In the genomic region with DNA sequence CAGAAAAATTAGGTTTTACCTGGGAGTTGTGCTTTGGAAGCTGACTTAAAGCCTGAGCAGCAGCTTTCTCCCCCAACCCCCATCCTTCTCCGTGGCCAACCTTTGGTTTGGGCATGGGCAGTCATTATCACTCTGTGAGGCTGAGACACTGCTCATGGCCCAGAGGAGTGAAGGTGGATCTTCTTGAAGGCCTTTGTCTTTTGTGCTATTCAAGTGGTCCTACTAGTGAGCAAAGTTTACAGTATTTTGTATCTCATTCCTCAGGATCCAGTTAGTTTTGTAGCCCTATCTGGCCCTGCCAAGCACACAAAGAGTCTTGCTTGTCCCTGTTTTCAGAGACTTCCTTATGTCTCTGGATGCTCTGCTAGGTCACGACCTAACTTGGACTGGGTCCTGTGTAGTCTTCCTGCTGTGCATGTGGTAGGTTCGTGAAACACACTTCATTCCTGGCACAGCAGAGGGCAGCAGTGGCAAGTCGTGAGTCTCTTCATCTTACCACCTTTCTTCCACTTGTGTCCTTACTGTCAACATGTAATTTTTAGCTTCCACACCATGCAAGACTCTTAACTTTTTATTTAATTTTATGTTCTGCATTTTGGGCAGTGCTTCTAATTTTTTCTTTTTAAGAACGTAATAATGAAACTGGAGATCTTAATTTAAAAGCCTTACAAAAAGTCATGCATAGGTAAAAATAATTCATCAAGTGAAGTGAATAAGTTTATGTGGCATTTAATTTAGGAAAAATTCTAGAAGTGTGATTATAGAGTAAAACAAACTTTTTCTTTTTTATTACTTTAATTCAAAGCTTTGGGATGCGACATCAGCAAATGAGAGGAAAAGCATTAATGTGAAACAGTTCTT, we compare ENCODE assay signal across 8 cellular contexts. TPM values are rescaled to one million over a fixed set of nuclear protein-coding genes. Genes with fewer than 3 reads are reported as not detected.
DNase-seq lines count a peak whose midpoint lies in the region; ATAC-seq, FAIRE-seq and TF ChIP-seq lines count a peak whose summit lies in the region.

No MANE protein-coding gene starts in this region.

- H3K36me3 ChIP-seq in PC-9 (ENCODE audit: low read depth) (no peaks in the 10 kb centered on the region), cardiac muscle cell (peaks cover 2% of the 10 kb centered on the region), sigmoid colon (peaks cover 0 to 7% (median 0%) of the 10 kb centered on the region in 4 donors)

- no peaks in the 10 kb centered on the region for H3K9me3 Mint-ChIP-seq in activated naive CD4-positive, alpha-beta T cell treated with anti-CD3 and anti-CD28 coated beads for 36 hours
- H3K9me3 Mint-ChIP-seq in osteocyte (ENCODE audit: unreplicated experiment): peaks cover 4% of the 10 kb centered on the region

- H3K27ac Mint-ChIP-seq in activated naive CD4-positive, alpha-beta T cell treated with anti-CD3 and anti-CD28 coated beads for 36 hours: peak overlapping the region; percentile 13
- H3K27ac Mint-ChIP-seq in osteocyte (ENCODE audit: unreplicated experiment): no peak overlapping the region

- CTCF ChIA-PET in PC-9 (lab: Charles Lee): interaction anchor here (0.5 kb wide), 1 partner anchor 252 kb away, joined by 4 read pairs; no protein-coding TSS in a partner anchor
- CTCF ChIA-PET in activated naive CD4-positive, alpha-beta T cell treated with anti-CD3 and anti-CD28 coated beads for 36 hours (lab: Charles Lee): interaction anchor here (0.8 to 1.6 kb wide), 5 partner anchors 11 to 300 kb away, joined by 3 to 8 read pairs (median 4); no protein-coding TSS in a partner anchor

- H3K27me3 ChIP-seq in PC-9 (ENCODE audit: insufficient read depth, low read depth): no peaks in the 10 kb centered on the region
- H3K27me3 ChIP-seq in cardiac muscle cell: no peaks in the 10 kb centered on the region
- H3K27me3 ChIP-seq in sigmoid colon: no peaks in the 10 kb centered on the region

- peak; percentile 43 for DNase-seq in HT-29 (ENCODE audit: low spot score)
- peak; percentile 28 to 41 for DNase-seq in PC-9
- peak; percentile 68 for DNase-seq in activated naive CD4-positive, alpha-beta T cell treated with anti-CD3 and anti-CD28 coated beads for 36 hours
- DNase-seq in cardiac muscle cell (ENCODE audit: low read depth in 1 of 2, low spot score in 1 of 2): peak; percentile 71 to 78
- peak; percentile 71 for DNase-seq in sigmoid colon
- DNase-seq in osteocyte (ENCODE audit: extremely low spot score, unreplicated experiment): no peak

- peaks cover 5% of the 10 kb centered on the region for H3K36me3 Mint-ChIP-seq in activated naive CD4-positive, alpha-beta T cell treated with anti-CD3 and anti-CD28 coated beads for 36 hours (ENCODE audit: low read depth)
- peaks cover 28% of the 10 kb centered on the region for H3K36me3 Mint-ChIP-seq in osteocyte (ENCODE audit: unreplicated experiment)

- no peaks in the 10 kb centered on the region for H3F3A ChIP-seq in PC-9 (ENCODE audit: insufficient read depth, low read depth)

- no peak overlapping the region for H3K4me2 ChIP-seq in PC-9

- FAIRE-seq in G401.6 (lab: Jason Lieb, UNC): peak; percentile 84

- TF ChIP-seq CTCF in PC-9 (conservative IDR thresholded peaks at IDR 0.05) (peak; percentile 72), cardiac muscle cell (IDR thresholded peaks at IDR 0.05; ENCODE audit: low read depth, low read length) (peak; percentile 72), sigmoid colon (IDR thresholded peaks at IDR 0.05) (peak in 3 of 4 experiments; percentile 18 to 54 (median 49)), osteocyte (IDR thresholded peaks at IDR 0.05) (no peak)

- H3K27ac ChIP-seq in PC-9: no peak overlapping the region
- H3K27ac ChIP-seq in cardiac muscle cell: no peak overlapping the region
- H3K27ac ChIP-seq in sigmoid colon: peak overlapping the region in 2 of 4 donors; percentile 3 to 30

- H3K9me2 ChIP-seq in PC-9 (ENCODE audit: insufficient read depth): no peaks in the 10 kb centered on the region

- ATAC-seq in GM21447 (IDR thresholded peaks at IDR 0.05; ENCODE audit: unreplicated experiment): peak; percentile 93

- H3K27me3 Mint-ChIP-seq in activated naive CD4-positive, alpha-beta T cell treated with anti-CD3 and anti-CD28 coated beads for 36 hours (ENCODE audit: low read depth): no peaks in the 10 kb centered on the region
- H3K27me3 Mint-ChIP-seq in osteocyte (ENCODE audit: unreplicated experiment): no peaks in the 10 kb centered on the region

- no peak overlapping the region for H2AFZ ChIP-seq in PC-9

- no peak overlapping the region for H3K4me3 Mint-ChIP-seq in activated naive CD4-positive, alpha-beta T cell treated with anti-CD3 and anti-CD28 coated beads for 36 hours
- no peak overlapping the region for H3K4me3 Mint-ChIP-seq in osteocyte (ENCODE audit: unreplicated experiment)

- no TSS peak for BruUV-seq in PC-9 (replicated peaks; lab: Mats Ljungman, UMichigan)

- H3K4me3 ChIP-seq in PC-9 (no peak overlapping the region), cardiac muscle cell (no peak overlapping the region), sigmoid colon (no peak overlapping the region)

- TF ChIP-seq POLR2A in sigmoid colon (IDR thresholded peaks at IDR 0.05): no peak

- peaks cover 5% of the 10 kb centered on the region for H3K4me1 Mint-ChIP-seq in activated naive CD4-positive, alpha-beta T cell treated with anti-CD3 and anti-CD28 coated beads for 36 hours (ENCODE audit: low read depth)
- peaks cover 23% of the 10 kb centered on the region for H3K4me1 Mint-ChIP-seq in osteocyte (ENCODE audit: unreplicated experiment)

- H3K4me1 ChIP-seq in PC-9 (replicated peaks; ENCODE audit: insufficient read depth): no peaks in the 10 kb centered on the region
- H3K4me1 ChIP-seq in cardiac muscle cell (ENCODE audit: low read depth): peaks cover 10% of the 10 kb centered on the region
- peaks cover 0 to 19% (median 10%) of the 10 kb centered on the region in 4 donors for H3K4me1 ChIP-seq in sigmoid colon

- POLR2A ChIA-PET in PC-9 (lab: Charles Lee; ENCODE audit: unreplicated experiment): no interaction called here

- intact Hi-C loops in PC-9 (cut with micrococcal nuclease; ENCODE audit: unreplicated experiment): loop anchor here (5.0 kb wide), 1 partner anchor 298 kb away; no protein-coding TSS in a partner anchor
- intact Hi-C loops in activated naive CD4-positive, alpha-beta T cell treated with anti-CD3 and anti-CD28 coated beads for 36 hours (cut with micrococcal nuclease): loop anchor here (1.0 to 2.0 kb wide), 2 partner anchors 44 to 299 kb away; no protein-coding TSS in a partner anchor
- intact Hi-C loops in sigmoid colon (cut with DNase I): loop anchor here (2.0 kb wide), 1 partner anchor 300 kb away; no protein-coding TSS in a partner anchor

- WGBS in sigmoid colon, 2 donors: 41 to 47% methylated on average over 6 of the region's 6 CpGs

- no peaks in the 10 kb centered on the region for H4K20me1 ChIP-seq in PC-9 (ENCODE audit: insufficient read depth)

- no peak for TF ChIP-seq EP300 in sigmoid colon (IDR thresholded peaks at IDR 0.05)

- H3K79me2 ChIP-seq in PC-9 (ENCODE audit: low read depth): no peaks in the 10 kb centered on the region

- H3K9me3 ChIP-seq in PC-9 (ENCODE audit: insufficient read depth, low read depth): no peaks in the 10 kb centered on the region
- no peaks in the 10 kb centered on the region for H3K9me3 ChIP-seq in cardiac muscle cell (ENCODE audit: low read depth)
- no peaks in the 10 kb centered on the region for H3K9me3 ChIP-seq in sigmoid colon

RNA-seq across cellular contexts. Expression of a gene that starts 53.7 kb away (rescaled TPM):
- 6.5 and 7.9 TPM in 2 replicates for total RNA-seq in HT-29 (2014; rRNA removed; shearing (Covaris generic))
- total RNA-seq in PC-9 (2021) (12.8 and 19.1 TPM in 2 replicates), cardiac muscle cell (13.6 and 13.8 TPM in 2 replicates), sigmoid colon (10 to 100 TPM in 2 of 4 donors, 1 to 10 TPM in 2; 6.2 to 14.6 (median 9.4) TPM), osteocyte (14.4 and 18.8 TPM in 2 replicates)
- total RNA-seq in activated naive CD4-positive, alpha-beta T cell treated with anti-CD3 and anti-CD28 coated beads for 36 hours: 10 to 100 TPM; 13.6 to 14.5 TPM
- polyA plus RNA-seq in cardiac muscle cell (11.8 and 13.4 TPM in 2 replicates), sigmoid colon (10 to 100 TPM; 17.3 to 20.1 (median 18.0) TPM)

RNA-seq across cellular contexts. Expression of a gene that starts 54.2 kb away (rescaled TPM):
- total RNA-seq in HT-29 (2014; rRNA removed; shearing (Covaris generic)): 2.5 and 3.5 TPM in 2 replicates
- 6.6 and 7.2 TPM in 2 replicates for total RNA-seq in PC-9 (2021)
- 10 to 100 TPM; 14.5 to 16.8 TPM for total RNA-seq in activated naive CD4-positive, alpha-beta T cell treated with anti-CD3 and anti-CD28 coated beads for 36 hours
- total RNA-seq in cardiac muscle cell: 19.7 and 25.6 TPM in 2 replicates
- 22.7 and 31.7 TPM in 2 replicates for polyA plus RNA-seq in cardiac muscle cell
- total RNA-seq in sigmoid colon: 10 to 100 TPM in 2 of 4 donors, 1 to 10 TPM in 2; 6.8 to 15.2 (median 10.8) TPM
- 1 to 10 TPM; 4.8 to 7.2 (median 6.0) TPM for polyA plus RNA-seq in sigmoid colon
- 36.2 and 38.0 TPM in 2 replicates for total RNA-seq in osteocyte
